Comparison of ENCODE assay signal across 8 cellular contexts in genomic region chr6:11218827-11219826, GRCh38. TPM values are rescaled to one million over a fixed set of nuclear protein-coding genes. Genes with fewer than 3 reads are reported as not detected.
DNase-seq lines count a peak whose midpoint lies in the region; ATAC-seq and TF ChIP-seq lines count a peak whose summit lies in the region.

No MANE protein-coding gene starts in this region.

- dilution Hi-C loops in mammary epithelial cell (cut with HindIII; ENCODE audit: low sequenced_read_pairs): no loop called here

- DNase-seq in OCI-M1 (lab: John Stamatoyannopoulos, UW) (peak; percentile 27), mammary epithelial cell (no peak), left lobe of liver (ENCODE audit: low spot score) (no peak), smooth muscle cell (lab: John Stamatoyannopoulos, UW; ENCODE audit: unreplicated experiment) (no peak), GOT3 (lab: John Stamatoyannopoulos, UW) (no peak), NCI-H510A treated with DMSO at 0.1 percent for 48 hours (lab: John Stamatoyannopoulos, UW) (no peak)

- no peak for TF ChIP-seq CTCF in mammary epithelial cell (conservative IDR thresholded peaks at IDR 0.05 in 1 of 2, IDR thresholded peaks at IDR 0.05 in 1 of 2; ENCODE audit: extremely low read depth in 1 of 2, insufficient read depth in 1 of 2, low read depth in 1 of 2, low read length in 2 of 2)
- TF ChIP-seq CTCF in smooth muscle cell (IDR thresholded peaks at IDR 0.05; ENCODE audit: borderline replicate concordance, insufficient read depth, poor library complexity, severe bottlenecking): no peak

- H3K79me2 ChIP-seq in mammary epithelial cell (ENCODE audit: insufficient read depth, low read length): peaks cover 19% of the 10 kb centered on the region
- H3K79me2 ChIP-seq in smooth muscle cell (ENCODE audit: low read depth): peaks cover 100% of the 10 kb centered on the region

- H3K4me1 ChIP-seq in mammary epithelial cell (ENCODE audit: insufficient read depth, low read length): peaks cover 31% of the 10 kb centered on the region
- peaks cover 36% of the 10 kb centered on the region for H3K4me1 ChIP-seq in smooth muscle cell (ENCODE audit: low read depth)

- H4K20me1 ChIP-seq in mammary epithelial cell (ENCODE audit: insufficient read depth, low read length): no peaks in the 10 kb centered on the region
- peaks cover 100% of the 10 kb centered on the region for H4K20me1 ChIP-seq in smooth muscle cell (ENCODE audit: low read depth)

- WGBS in mammary epithelial cell (ENCODE audit: low coverage, missing lambda C conversion rate): 52% methylated on average over 10 of the region's 15 CpGs
- 28% methylated on average over 15 of the region's 15 CpGs for WGBS in smooth muscle cell (ENCODE audit: low lambda C conversion rate)

- H2AFZ ChIP-seq in mammary epithelial cell (ENCODE audit: low read depth, low read length): peak overlapping the region; percentile 11
- H2AFZ ChIP-seq in smooth muscle cell (ENCODE audit: low read depth): no peak overlapping the region

- H3K9me3 ChIP-seq in mammary epithelial cell (replicated peaks; ENCODE audit: insufficient read depth, low read length) (no peaks in the 10 kb centered on the region), smooth muscle cell (replicated peaks; ENCODE audit: low read depth) (no peaks in the 10 kb centered on the region)

- no peaks in the 10 kb centered on the region for H3K36me3 ChIP-seq in mammary epithelial cell (ENCODE audit: insufficient read depth, low read length)
- no peaks in the 10 kb centered on the region for H3K36me3 ChIP-seq in smooth muscle cell (ENCODE audit: low read depth)

- intact Hi-C loops in mammary epithelial cell (cut with micrococcal nuclease): no loop called here

- in situ Hi-C loops in mammary epithelial cell (cut with MboI; ENCODE audit: low sequenced_read_pairs in 2 of 2): no loop called here

- H3K4me2 ChIP-seq in mammary epithelial cell (ENCODE audit: insufficient read depth, low read depth, low read length) (no peak overlapping the region), smooth muscle cell (peak overlapping the region; percentile 70)

- CTCF ChIA-PET in mammary epithelial cell (lab: Charles Lee; ENCODE audit: low non-redundant PET): no interaction called here

- H3K27ac ChIP-seq in mammary epithelial cell (ENCODE audit: insufficient read depth, low read depth, low read length) (no peak overlapping the region), smooth muscle cell (ENCODE audit: low read depth) (peak overlapping the region; percentile 99)

- H3K9ac ChIP-seq in mammary epithelial cell (ENCODE audit: insufficient read depth, low read length) (no peak overlapping the region), smooth muscle cell (ENCODE audit: low read depth) (peak overlapping the region; percentile 84)

- H3K4me3 ChIP-seq in mammary epithelial cell (replicated peaks in 1 of 3; ENCODE audit: insufficient read depth in 1 of 3, low read depth in 2 of 3, low read length in 3 of 3): no peak overlapping the region
- no peak overlapping the region for H3K4me3 ChIP-seq in smooth muscle cell

- peaks cover 35% of the 10 kb centered on the region for H3F3A ChIP-seq in smooth muscle cell (ENCODE audit: low read depth)

- BruUV-seq in mammary epithelial cell (replicated peaks; lab: Mats Ljungman, UMichigan): no TSS peak

- ATAC-seq in left lobe of liver: peak; percentile 74
- no peak for ATAC-seq in GM18858 (IDR thresholded peaks at IDR 0.05; ENCODE audit: unreplicated experiment)
- ATAC-seq in HG03439 (IDR thresholded peaks at IDR 0.05; ENCODE audit: unreplicated experiment): no peak

- H3K27me3 ChIP-seq in mammary epithelial cell (ENCODE audit: insufficient read depth, low read length) (no peaks in the 10 kb centered on the region), smooth muscle cell (ENCODE audit: low read depth) (no peaks in the 10 kb centered on the region)

RNA-seq across cellular contexts. Expression of gene NEDD9, which starts 13.3 kb away (rescaled TPM):
- total RNA-seq in mammary epithelial cell (10 to 100 TPM in 1 of 2 donors, 1 to 10 TPM in 1; 7.8 to 69.7 TPM), left lobe of liver (11.7 TPM), smooth muscle cell (127 and 139 TPM in 2 replicates)
- polyA plus RNA-seq in mammary epithelial cell (4.8 TPM), smooth muscle cell (75.2 and 85.6 TPM in 2 replicates)
- 3.5 TPM for polyA minus RNA-seq in mammary epithelial cell
